1 cellular context compared by ENCODE assay signal in the genomic region with DNA sequence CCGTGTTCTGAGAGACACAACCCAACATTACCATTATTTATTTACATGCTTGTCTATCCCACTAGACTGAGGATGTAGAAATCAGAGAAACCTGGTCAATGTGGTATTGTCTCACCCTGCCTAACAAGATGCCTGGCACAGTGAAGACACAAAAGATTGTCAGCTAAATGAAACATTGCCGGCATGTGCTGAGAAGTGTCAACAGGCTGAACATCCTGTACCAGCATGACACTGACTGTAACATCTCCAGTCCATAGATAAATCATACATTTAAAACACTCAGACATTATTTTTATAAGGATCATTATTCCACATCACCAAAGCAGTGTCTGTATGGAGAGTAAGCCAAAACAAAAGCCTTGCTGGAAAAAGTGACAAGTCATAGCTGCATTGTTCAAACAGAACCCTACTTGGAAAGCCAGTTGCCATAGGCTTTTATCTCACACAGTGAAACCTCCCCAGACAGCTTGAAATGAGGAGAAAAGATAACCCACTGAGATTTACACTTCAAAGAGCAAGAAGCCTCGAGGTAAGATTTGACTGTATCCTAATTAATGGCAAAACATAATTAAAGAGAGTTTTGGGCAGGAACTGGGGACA.
TF ChIP-seq lines count a peak whose summit lies in the region.

No MANE protein-coding gene starts in this region.

TF ChIP-seq in GM23338, 12 proteins besides CTCF, POLR2A, EP300 and RAD21 (continued from another document):
- TF ChIP-seq, protein P1, sequence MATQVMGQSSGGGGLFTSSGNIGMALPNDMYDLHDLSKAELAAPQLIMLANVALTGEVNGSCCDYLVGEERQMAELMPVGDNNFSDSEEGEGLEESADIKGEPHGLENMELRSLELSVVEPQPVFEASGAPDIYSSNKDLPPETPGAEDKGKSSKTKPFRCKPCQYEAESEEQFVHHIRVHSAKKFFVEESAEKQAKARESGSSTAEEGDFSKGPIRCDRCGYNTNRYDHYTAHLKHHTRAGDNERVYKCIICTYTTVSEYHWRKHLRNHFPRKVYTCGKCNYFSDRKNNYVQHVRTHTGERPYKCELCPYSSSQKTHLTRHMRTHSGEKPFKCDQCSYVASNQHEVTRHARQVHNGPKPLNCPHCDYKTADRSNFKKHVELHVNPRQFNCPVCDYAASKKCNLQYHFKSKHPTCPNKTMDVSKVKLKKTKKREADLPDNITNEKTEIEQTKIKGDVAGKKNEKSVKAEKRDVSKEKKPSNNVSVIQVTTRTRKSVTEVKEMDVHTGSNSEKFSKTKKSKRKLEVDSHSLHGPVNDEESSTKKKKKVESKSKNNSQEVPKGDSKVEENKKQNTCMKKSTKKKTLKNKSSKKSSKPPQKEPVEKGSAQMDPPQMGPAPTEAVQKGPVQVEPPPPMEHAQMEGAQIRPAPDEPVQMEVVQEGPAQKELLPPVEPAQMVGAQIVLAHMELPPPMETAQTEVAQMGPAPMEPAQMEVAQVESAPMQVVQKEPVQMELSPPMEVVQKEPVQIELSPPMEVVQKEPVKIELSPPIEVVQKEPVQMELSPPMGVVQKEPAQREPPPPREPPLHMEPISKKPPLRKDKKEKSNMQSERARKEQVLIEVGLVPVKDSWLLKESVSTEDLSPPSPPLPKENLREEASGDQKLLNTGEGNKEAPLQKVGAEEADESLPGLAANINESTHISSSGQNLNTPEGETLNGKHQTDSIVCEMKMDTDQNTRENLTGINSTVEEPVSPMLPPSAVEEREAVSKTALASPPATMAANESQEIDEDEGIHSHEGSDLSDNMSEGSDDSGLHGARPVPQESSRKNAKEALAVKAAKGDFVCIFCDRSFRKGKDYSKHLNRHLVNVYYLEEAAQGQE (IDR thresholded peaks at IDR 0.05; ENCODE audit: unreplicated experiment), result no peak
- TF ChIP-seq NANOG (IDR thresholded peaks at IDR 0.05; ENCODE audit: borderline replicate concordance), result no peak
- TF ChIP-seq, protein P2, sequence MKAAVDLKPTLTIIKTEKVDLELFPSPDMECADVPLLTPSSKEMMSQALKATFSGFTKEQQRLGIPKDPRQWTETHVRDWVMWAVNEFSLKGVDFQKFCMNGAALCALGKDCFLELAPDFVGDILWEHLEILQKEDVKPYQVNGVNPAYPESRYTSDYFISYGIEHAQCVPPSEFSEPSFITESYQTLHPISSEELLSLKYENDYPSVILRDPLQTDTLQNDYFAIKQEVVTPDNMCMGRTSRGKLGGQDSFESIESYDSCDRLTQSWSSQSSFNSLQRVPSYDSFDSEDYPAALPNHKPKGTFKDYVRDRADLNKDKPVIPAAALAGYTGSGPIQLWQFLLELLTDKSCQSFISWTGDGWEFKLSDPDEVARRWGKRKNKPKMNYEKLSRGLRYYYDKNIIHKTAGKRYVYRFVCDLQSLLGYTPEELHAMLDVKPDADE (IDR thresholded peaks at IDR 0.05), result no peak
- no peak for TF ChIP-seq EZH2phosphoT487 (IDR thresholded peaks at IDR 0.05; ENCODE audit: unreplicated experiment)
- no peak for TF ChIP-seq JUNB (IDR thresholded peaks at IDR 0.05; ENCODE audit: unreplicated experiment)
- no peak for TF ChIP-seq CREB1 (CRISPR knock-in tag; IDR thresholded peaks at IDR 0.05; ENCODE audit: low read depth)
- no peak for TF ChIP-seq STAT1 (IDR thresholded peaks at IDR 0.05; ENCODE audit: unreplicated experiment)
- TF ChIP-seq POLR2AphosphoS5 (IDR thresholded peaks at IDR 0.05; ENCODE audit: low read depth), result no peak
- TF ChIP-seq ZNF114 (CRISPR knock-in tag; IDR thresholded peaks at IDR 0.05), result no peak
- TF ChIP-seq EZH2 (IDR thresholded peaks at IDR 0.05; ENCODE audit: low read depth, unreplicated experiment), result no peak
